ENCODE assay signal across 1 cellular context in genomic region chr5:177425801-177426565, GRCh38.
A peak's percentile ranks its signal among the peaks of the same experiment; 100 is the strongest.
TF ChIP-seq lines count a peak whose summit lies in the region.

No MANE protein-coding gene starts in this region.

TF ChIP-seq in K562, 482 proteins besides CTCF, POLR2A, EP300 and RAD21 (continued from another document and continues in another):
- TF ChIP-seq CTCFL (IDR thresholded peaks at IDR 0.05; ENCODE audit: borderline replicate concordance, insufficient read depth, low read depth, low read length, poor library complexity, severe bottlenecking) (no peak), ZNF197 (CRISPR knock-in tag; IDR thresholded peaks at IDR 0.05; ENCODE audit: low read depth) (no peak), KDM1A (IDR thresholded peaks at IDR 0.05) (peak; percentile 95 to 98), ZNF830 (CRISPR knock-in tag; IDR thresholded peaks at IDR 0.05) (no peak), CBFB (CRISPR knock-in tag; IDR thresholded peaks at IDR 0.05) (peak; percentile 53; the same call in 1 of the 2 replicates), ZNF282 (CRISPR knock-in tag; IDR thresholded peaks at IDR 0.05) (no peak), ZNF644 (tag; IDR thresholded peaks at IDR 0.05; ENCODE audit: low read depth) (no peak), ZKSCAN1 (IDR thresholded peaks at IDR 0.05; ENCODE audit: low read depth, low read length) (no peak; the same call in 1 of the 2 replicates), ZBTB17 (CRISPR knock-in tag; IDR thresholded peaks at IDR 0.05) (no peak), GABPB2 (CRISPR knock-in tag; conservative IDR thresholded peaks at IDR 0.05) (no peak), MBD1 (CRISPR knock-in tag; IDR thresholded peaks at IDR 0.05) (no peak), ARID4B (CRISPR knock-in tag; IDR thresholded peaks at IDR 0.05) (no peak), POLR3G (IDR thresholded peaks at IDR 0.05; ENCODE audit: extremely low read depth, insufficient read length, insufficient replicate concordance) (no peak), ERF (CRISPR knock-in tag; IDR thresholded peaks at IDR 0.05) (no peak), AFF4 (CRISPR knock-in tag; IDR thresholded peaks at IDR 0.05) (peak; percentile 84), WHSC1 (IDR thresholded peaks at IDR 0.05; ENCODE audit: low read length) (no peak), SIN3B (IDR thresholded peaks at IDR 0.05; ENCODE audit: low read depth) (no peak), ZNF277 (CRISPR knock-in tag; IDR thresholded peaks at IDR 0.05; ENCODE audit: borderline replicate concordance) (no peak), ZMIZ1 (IDR thresholded peaks at IDR 0.05; ENCODE audit: low read depth in 2 of 2, low read length in 2 of 2) (0 out of 4 replicates have a peak, but pooled peaks of 1 of the 2 experiments have one; percentile 45), HCFC1 (IDR thresholded peaks at IDR 0.05; ENCODE audit: low read depth, low read length) (peak; percentile 50), MAFG (tag; conservative IDR thresholded peaks at IDR 0.05) (no peak), SNIP1 (IDR thresholded peaks at IDR 0.05; ENCODE audit: low read depth) (no peak), SMARCB1 (IDR thresholded peaks at IDR 0.05; ENCODE audit: insufficient read length, low read depth) (no peak), TFAP4 (CRISPR knock-in tag; IDR thresholded peaks at IDR 0.05; ENCODE audit: borderline replicate concordance) (peak; percentile 94), NCOA4 (IDR thresholded peaks at IDR 0.05; ENCODE audit: partially characterized antibody) (no peak), TEAD2 (tag; IDR thresholded peaks at IDR 0.05) (no peak), BCL6 (CRISPR knock-in tag; IDR thresholded peaks at IDR 0.05) (no peak), PHF20 (IDR thresholded peaks at IDR 0.05; ENCODE audit: partially characterized antibody) (peak; percentile 62), ZNF280B (CRISPR knock-in tag; IDR thresholded peaks at IDR 0.05) (no peak), SREBF2 (CRISPR knock-in tag; IDR thresholded peaks at IDR 0.05) (no peak), EP400 (IDR thresholded peaks at IDR 0.05) (peak; percentile 82), ZNF175 (CRISPR knock-in tag; IDR thresholded peaks at IDR 0.05; ENCODE audit: low read depth) (peak; percentile 68; the same call in 1 of the 2 replicates), CSDE1 (IDR thresholded peaks at IDR 0.05) (no peak), CBX5 (IDR thresholded peaks at IDR 0.05; ENCODE audit: borderline replicate concordance, low read depth) (no peak), NR3C1 (CRISPR knock-in tag; IDR thresholded peaks at IDR 0.05) (no peak), ZHX1 (conservative IDR thresholded peaks at IDR 0.05; ENCODE audit: low read length) (no peak), FOXJ2 (tag; IDR thresholded peaks at IDR 0.05) (peak; percentile 82), ZNF785 (CRISPR knock-in tag; IDR thresholded peaks at IDR 0.05) (no peak), HNRNPLL (IDR thresholded peaks at IDR 0.05; ENCODE audit: low read depth, low read length, poor library complexity, severe bottlenecking) (no peak), FOXP1 (CRISPR knock-in tag; IDR thresholded peaks at IDR 0.05) (peak; percentile 62; the same call in 1 of the 2 replicates)
